In the genomic region with DNA sequence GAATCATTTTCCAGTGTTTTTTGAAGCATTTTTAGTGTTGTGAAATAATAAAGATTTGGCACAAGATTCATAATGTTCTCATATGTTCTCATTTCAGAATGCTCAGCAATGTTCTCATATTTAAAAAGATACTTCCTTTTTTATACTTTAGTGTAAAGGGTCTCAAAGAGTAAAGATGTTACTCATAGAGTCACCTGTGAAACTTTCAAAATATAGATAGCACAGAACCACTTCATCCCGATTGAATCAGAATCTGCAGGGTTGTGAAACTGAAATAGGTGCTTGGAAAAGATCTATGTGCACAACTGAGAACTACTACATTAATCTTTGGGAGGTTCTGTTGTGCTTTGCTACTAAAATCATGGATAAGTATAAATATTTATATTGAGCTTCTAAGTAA, we compare ENCODE assay signal across 19 cellular contexts.
DNase-seq lines count a peak whose midpoint lies in the region; ATAC-seq and TF ChIP-seq lines count a peak whose summit lies in the region.
"Had no signal": no experiment of that assay in that cellular context is flagged by ENCODE, and none has a peak within 500 bp of the region (broad histone marks: within the 10 kb centered on the region; RNA-seq: fewer than 3 reads in every experiment).

No MANE protein-coding gene starts in this region.

- no peaks in the 10 kb centered on the region for H3K27me3 ChIP-seq in SJCRH30
- H3K27me3 ChIP-seq: dorsolateral prefrontal cortex had no signal

- no peaks in the 10 kb centered on the region for H3K9me3 Mint-ChIP-seq in WTC11
- H3K9me3 Mint-ChIP-seq: activated naive CD8-positive, alpha-beta T cell treated with anti-CD3 and anti-CD28 coated beads, Interleukin-2, amount 50 U/mL, for 24 hours; memory B cell; naive thymus-derived CD8-positive, alpha-beta T cell had no signal

- CTCF ChIA-PET in WTC11 (lab: Charles Lee) = no interaction called here

- peak; percentile 38 for ATAC-seq in GM18909 (IDR thresholded peaks at IDR 0.05; ENCODE audit: poor library complexity, unreplicated experiment)
- peak; percentile 65 for ATAC-seq in GM21576 (IDR thresholded peaks at IDR 0.05; ENCODE audit: unreplicated experiment)
- ATAC-seq in HG03095 (IDR thresholded peaks at IDR 0.05; ENCODE audit: unreplicated experiment) = peak; percentile 59
- no peak for ATAC-seq in WTC11
- ATAC-seq: activated CD8-positive, alpha-beta T cell treated with anti-CD3 and anti-CD28 coated beads, Interleukin-2, amount 10 ng/mL, durations not matched to agents 7 days and 5 days; activated naive CD8-positive, alpha-beta T cell treated with anti-CD3 and anti-CD28 coated beads, Interleukin-2, amount 50 U/mL, for 24 hours; naive thymus-derived CD8-positive, alpha-beta T cell had no signal

- H3K9me3 ChIP-seq in SJCRH30 (replicated peaks) = peaks cover 3% of the 10 kb centered on the region

- H3K4me1 Mint-ChIP-seq in WTC11 = no peaks in the 10 kb centered on the region
- H3K4me1 Mint-ChIP-seq: activated naive CD8-positive, alpha-beta T cell treated with anti-CD3 and anti-CD28 coated beads, Interleukin-2, amount 50 U/mL, for 24 hours had no signal

- H3K4me3 Mint-ChIP-seq in WTC11 = no peak overlapping the region
- H3K4me3 Mint-ChIP-seq: activated CD8-positive, alpha-beta T cell treated with anti-CD3 and anti-CD28 coated beads, Interleukin-2, amount 10 ng/mL, durations not matched to agents 7 days and 5 days; activated naive CD8-positive, alpha-beta T cell treated with anti-CD3 and anti-CD28 coated beads, Interleukin-2, amount 50 U/mL, for 24 hours; memory B cell; naive thymus-derived CD8-positive, alpha-beta T cell had no signal

- DNase-seq in SJCRH30 (no peak), DMS79 (lab: John Stamatoyannopoulos, UW) (no peak), WTC11 (ENCODE audit: low spot score) (no peak), cerebellar nuclear complex (lab: John Stamatoyannopoulos, UW) (no peak)
- no peak for DNase-seq in stimulated activated CD8-positive, alpha-beta memory T cell treated with anti-CD3 and anti-CD28 coated beads, Interleukin-4, amount 100 ng/mL, for 48 hours
- DNase-seq: activated CD8-positive, alpha-beta T cell treated with anti-CD3 and anti-CD28 coated beads, Interleukin-2, amount 10 ng/mL, durations not matched to agents 7 days and 5 days; activated naive CD8-positive, alpha-beta T cell treated with anti-CD3 and anti-CD28 coated beads, Interleukin-2, amount 50 U/mL, for 24 hours; COR-L47; dorsolateral prefrontal cortex; islet precursor cell; naive thymus-derived CD8-positive, alpha-beta T cell; NCI-H1092 treated with DMSO at 0.1 percent for 48 hours; NCI-H2171 had no signal

- TF ChIP-seq CTCF in WTC11 (IDR thresholded peaks at IDR 0.05) = no peak

- peaks cover 23% of the 10 kb centered on the region for H3K4me1 ChIP-seq in SJCRH30

- H3K4me3 ChIP-seq in SJCRH30 = no peak overlapping the region
- H3K4me3 ChIP-seq: dorsolateral prefrontal cortex, smooth muscle cell had no signal

- H3K27me3 Mint-ChIP-seq in WTC11 (ENCODE audit: low read depth) = no peaks in the 10 kb centered on the region
- H3K27me3 Mint-ChIP-seq: activated naive CD8-positive, alpha-beta T cell treated with anti-CD3 and anti-CD28 coated beads, Interleukin-2, amount 50 U/mL, for 24 hours; memory B cell; progenitor cell of endocrine pancreas had no signal

- no peaks in the 10 kb centered on the region for H3K36me3 Mint-ChIP-seq in WTC11
- H3K36me3 Mint-ChIP-seq: memory B cell; naive thymus-derived CD8-positive, alpha-beta T cell had no signal

- POLR2A ChIA-PET in WTC11 (lab: Charles Lee) = no interaction called here

- no peaks in the 10 kb centered on the region for H3K36me3 ChIP-seq in SJCRH30

- peak overlapping the region; percentile 61; the same call in 1 of the 2 replicates for H3K27ac ChIP-seq in SJCRH30
- H3K27ac ChIP-seq: dorsolateral prefrontal cortex had no signal

- no peak overlapping the region for H3K27ac Mint-ChIP-seq in WTC11
- H3K27ac Mint-ChIP-seq: activated CD8-positive, alpha-beta T cell treated with anti-CD3 and anti-CD28 coated beads, Interleukin-2, amount 10 ng/mL, durations not matched to agents 7 days and 5 days; activated naive CD8-positive, alpha-beta T cell treated with anti-CD3 and anti-CD28 coated beads, Interleukin-2, amount 50 U/mL, for 24 hours; memory B cell; naive thymus-derived CD8-positive, alpha-beta T cell; progenitor cell of endocrine pancreas had no signal

TF ChIP-seq in WTC11, 78 proteins besides CTCF, POLR2A, EP300 and RAD21:
- TF ChIP-seq ZNF138 (CRISPR knock-in tag; conservative IDR thresholded peaks at IDR 0.05) (no peak), GABPB1 (CRISPR knock-in tag; IDR thresholded peaks at IDR 0.05) (no peak), FOXK1 (CRISPR knock-in tag; IDR thresholded peaks at IDR 0.05) (no peak)
